8 cellular contexts compared by ENCODE assay signal in genomic region chr1:28437260-28437923, GRCh38.
DNase-seq lines count a peak whose midpoint lies in the region; ATAC-seq, FAIRE-seq and TF ChIP-seq lines count a peak whose summit lies in the region.

No MANE protein-coding gene starts in this region.

- TF ChIP-seq CTCF in A673 (conservative IDR thresholded peaks at IDR 0.05; ENCODE audit: low read depth, low read length) (no peak), bronchial epithelial cell (IDR thresholded peaks at IDR 0.05; ENCODE audit: insufficient read depth, low read length, severe bottlenecking) (no peak)

- H3K27ac ChIP-seq in A673 (ENCODE audit: low read depth, low read length, poor library complexity, severe bottlenecking), result peak overlapping the region; percentile 68

- BruUV-seq in A673 (replicated peaks; lab: Mats Ljungman, UMichigan), result no TSS peak

- CTCF ChIA-PET in A673 (lab: Charles Lee), result no interaction called here

- intact Hi-C loops in A673 (cut with micrococcal nuclease; ENCODE audit: unreplicated experiment), result loop anchor here (5.0 kb wide), 1 partner anchor 70 kb away; the partner anchor contains the start of gene RCC1

- H3K36me3 ChIP-seq in A673 (ENCODE audit: insufficient read depth, low read length, poor library complexity, severe bottlenecking), result no peaks in the 10 kb centered on the region
- H3K36me3 ChIP-seq in bronchial epithelial cell (ENCODE audit: control insufficient read depth, insufficient read depth, low read length), result peaks cover 1% of the 10 kb centered on the region

- H3K4me1 ChIP-seq in A673 (ENCODE audit: insufficient read depth, low read length, poor library complexity, severe bottlenecking), result peaks cover 32% of the 10 kb centered on the region

- H3K4me3 ChIP-seq in A673 (ENCODE audit: low read depth, low read length, poor library complexity, severe bottlenecking) (peak overlapping the region; percentile 29), bronchial epithelial cell (ENCODE audit: low read depth, low read length) (no peak overlapping the region)

- POLR2A ChIA-PET in A673 (lab: Charles Lee; ENCODE audit: low non-redundant PET), result interaction anchor here (1.0 kb wide), 1 partner anchor 68 kb away, joined by 4 read pairs; the partner anchor contains the start of gene RCC1

- ATAC-seq in HG03159 (IDR thresholded peaks at IDR 0.05; ENCODE audit: unreplicated experiment), result no peak
- ATAC-seq in HG03565 (IDR thresholded peaks at IDR 0.05; ENCODE audit: unreplicated experiment), result no peak

- DNase-seq in A673 (ENCODE audit: low spot score), result peak; percentile 83
- DNase-seq in LoVo (ENCODE audit: low spot score), result peak; percentile 71
- peak; percentile 75 for DNase-seq in bronchial epithelial cell (ENCODE audit: low read depth)
- DNase-seq in mucosa of gallbladder (ENCODE audit: low spot score), result peak; percentile 21
- DNase-seq in GM19239 (ENCODE audit: insufficient read length, low spot score), result no peak
- DNase-seq in cortex of kidney (lab: John Stamatoyannopoulos, UW), result no peak

- no peaks in the 10 kb centered on the region for H3K9me3 ChIP-seq in A673 (ENCODE audit: low read depth, low read length, poor library complexity, severe bottlenecking)

- FAIRE-seq in bronchial epithelial cell (lab: Jason Lieb, UNC), result no peak
- FAIRE-seq in GM19239 (lab: Jason Lieb, UNC), result no peak

- H3K27me3 ChIP-seq in A673 (replicated peaks; ENCODE audit: insufficient read depth, low read depth, low read length, poor library complexity) (no peaks in the 10 kb centered on the region), bronchial epithelial cell (ENCODE audit: control insufficient read depth, insufficient read depth, low read length) (no peaks in the 10 kb centered on the region)

Comparison
In these comparisons a context has a peak if more than half of its experiments do, and no peak if none do; other contexts are left out.
1. DNase-seq: peak in A673 (single experiment), LoVo (single experiment), bronchial epithelial cell (single experiment) and mucosa of gallbladder (single experiment); none in GM19239 (single experiment) and cortex of kidney (single experiment).